Comparison of ENCODE assay signal across 27 cellular contexts in genomic region chr16:6749714-6750113, GRCh38.
"Had no signal": no experiment of that assay in that cellular context is flagged by ENCODE, and none has a peak within 500 bp of the region (broad histone marks: within the 10 kb centered on the region; RNA-seq: fewer than 3 reads in every experiment).

No MANE protein-coding gene starts in this region.

- H3K36me3 ChIP-seq: esophagus muscularis mucosa, gastroesophageal sphincter, heart right ventricle had no signal

- H3K9me3 ChIP-seq: body of pancreas had no signal

- H3K4me3 ChIP-seq: body of pancreas, esophagus muscularis mucosa, gastroesophageal sphincter, heart right ventricle had no signal

- H3K27me3 ChIP-seq: body of pancreas, esophagus muscularis mucosa, gastroesophageal sphincter, heart right ventricle had no signal

- H3K4me1 ChIP-seq: body of pancreas, esophagus muscularis mucosa, gastroesophageal sphincter, heart right ventricle had no signal

- ATAC-seq: activated CD4-positive, alpha-beta T cell treated with anti-CD3 and anti-CD28 coated beads for 36 hours; activated CD8-positive, alpha-beta memory T cell treated with anti-CD3 and anti-CD28 coated beads, Interleukin-2, amount 10 ng/mL, durations not matched to agents 7 days and 5 days; activated CD8-positive, alpha-beta T cell treated with anti-CD3 and anti-CD28 coated beads, Interleukin-2, amount 10 ng/mL, durations not matched to agents 7 days and 5 days; body of pancreas; effector memory CD8-positive, alpha-beta T cell; gastroesophageal sphincter; heart right ventricle; T-helper 17 cell had no signal

- DNase-seq: activated CD4-positive, alpha-beta memory T cell treated with anti-CD3 and anti-CD28 coated beads for 36 hours; activated CD4-positive, alpha-beta T cell treated with anti-CD3 and anti-CD28 coated beads for 36 hours; activated CD4-positive, alpha-beta T cell treated with anti-CD3 and anti-CD28 coated beads, Interleukin-2, amount 10 ng/mL, durations not matched to agents 24 days and 14 days; activated CD4-positive, CD25-positive, alpha-beta regulatory T cell; activated CD4-positive, CD25-positive, alpha-beta regulatory T cell treated with anti-CD3 and anti-CD28 coated beads, Interleukin-2, amount 50 U/mL, for 72 hours; activated CD8-positive, alpha-beta memory T cell treated with anti-CD3 and anti-CD28 coated beads, Interleukin-2, amount 10 ng/mL, durations not matched to agents 7 days and 5 days; activated CD8-positive, alpha-beta memory T cell treated with anti-CD3 and anti-CD28 coated beads, Interleukin-2, amount 50 U/mL, for 4 hours; activated CD8-positive, alpha-beta T cell treated with anti-CD3 and anti-CD28 coated beads, Interleukin-2, amount 10 ng/mL, durations not matched to agents 7 days and 5 days; activated effector memory CD4-positive, alpha-beta T cell treated with anti-CD3 and anti-CD28 coated beads, Interleukin-2, amount 50 U/mL, for 16 hours; activated naive CD4-positive, alpha-beta T cell treated with anti-CD3 and anti-CD28 coated beads, Interleukin-2, amount 10 ng/mL, durations not matched to agents 7 days and 5 days; activated T-cell treated with anti-CD3 and anti-CD28 coated beads, Interleukin-2, amount 50 U/mL, for 1 hour; activated T-cell treated with anti-CD3 and anti-CD28 coated beads, Interleukin-2, amount 50 U/mL, for 48 hours; amniotic stem cell; anterior cingulate cortex; body of pancreas; caudate nucleus; cortex of kidney; dermis blood vessel endothelial cell; effector CD4-positive, alpha-beta T cell; effector memory CD8-positive, alpha-beta T cell; erythroblast; foreskin melanocyte; heart right ventricle; hippocampal formation; T-helper 17 cell had no signal

- H3K27ac ChIP-seq: body of pancreas, esophagus muscularis mucosa, gastroesophageal sphincter had no signal
